16 cellular contexts compared by ENCODE assay signal in the genomic region with DNA sequence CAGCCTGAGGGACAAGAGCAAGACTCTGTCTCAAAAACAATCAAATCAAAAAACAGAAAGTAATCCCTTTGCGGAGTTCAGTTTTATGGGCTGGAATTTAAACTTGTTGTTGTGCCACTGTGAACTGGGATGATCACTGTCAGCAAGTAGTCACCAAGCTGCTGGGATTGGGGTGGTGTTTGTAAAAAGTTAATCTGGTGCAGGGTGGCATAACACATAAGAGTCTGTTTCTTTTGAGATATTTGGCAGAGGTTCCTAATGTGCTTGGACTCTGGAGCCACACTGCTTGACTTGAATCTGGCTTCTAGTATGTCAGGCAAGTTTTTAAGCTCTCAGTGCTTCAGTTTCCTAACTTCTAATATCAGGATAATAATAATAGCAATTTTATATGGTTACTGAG. TPM values are rescaled to one million over a fixed set of nuclear protein-coding genes. Genes with fewer than 3 reads are reported as not detected.
DNase-seq lines count a peak whose midpoint lies in the region; ATAC-seq and TF ChIP-seq lines count a peak whose summit lies in the region.
"Had no signal": no experiment of that assay in that cellular context is flagged by ENCODE, and none has a peak within 500 bp of the region (broad histone marks: within the 10 kb centered on the region; RNA-seq: fewer than 3 reads in every experiment).

No MANE protein-coding gene starts in this region.

- no peak overlapping the region for H2BK120ac ChIP-seq in neuronal stem cell (ENCODE audit: low read depth, low read length)

- TF ChIP-seq CTCF in HEK293 (tag by site-specific recombination; IDR thresholded peaks at IDR 0.05) (no peak), left lung (IDR thresholded peaks at IDR 0.05) (no peak), stomach (IDR thresholded peaks at IDR 0.05) (no peak)

- H3K14ac ChIP-seq in neuronal stem cell (ENCODE audit: low read length) = no peak overlapping the region

- H3K9ac ChIP-seq in neuronal stem cell (ENCODE audit: low read depth, low read length, poor library complexity) = no peak overlapping the region

- no peak overlapping the region for H3K27ac ChIP-seq in HEK293 (ENCODE audit: extremely low read depth, low read depth, low read length)
- H3K27ac ChIP-seq in left lung = no peak overlapping the region
- peak overlapping the region in 4 of 5 donors; percentile 20 to 99 (median 50) for H3K27ac ChIP-seq in stomach
- no peak overlapping the region for H3K27ac ChIP-seq in neuronal stem cell (replicated peaks; ENCODE audit: low read length)
- H3K27ac ChIP-seq: thyroid gland had no signal

- no peak overlapping the region for H3K4ac ChIP-seq in neuronal stem cell (ENCODE audit: low read length)

- H4K8ac ChIP-seq in neuronal stem cell (ENCODE audit: low read depth, low read length) = no peak overlapping the region

- H2BK12ac ChIP-seq in neuronal stem cell (ENCODE audit: low read length) = no peak overlapping the region

- TF ChIP-seq EP300 in stomach (IDR thresholded peaks at IDR 0.05) = no peak

- H3K36me3 ChIP-seq in HEK293 (ENCODE audit: control insufficient read depth in 2 of 2, insufficient read depth in 1 of 2, low read length in 2 of 2) (peaks cover 0 to 3% of the 10 kb centered on the region in 2 experiments; a peak in 1 of 3 replicates), left lung (peaks cover 0 to 5% of the 10 kb centered on the region in 2 donors), stomach (no peaks in the 10 kb centered on the region), neuronal stem cell (replicated peaks in 1 of 2; ENCODE audit: control insufficient read depth in 2 of 2, insufficient read depth in 2 of 2, low read length in 2 of 2) (peaks cover 1 to 38% of the 10 kb centered on the region in 2 donors)
- H3K36me3 ChIP-seq: thyroid gland had no signal

- no peak overlapping the region for H3K23ac ChIP-seq in neuronal stem cell (ENCODE audit: low read depth, low read length, poor library complexity)

- H2BK5ac ChIP-seq in neuronal stem cell (ENCODE audit: low read length) = no peak overlapping the region

- no peak overlapping the region for H2AK5ac ChIP-seq in neuronal stem cell (ENCODE audit: low read depth, low read length)

- no peak overlapping the region for H4K91ac ChIP-seq in neuronal stem cell (ENCODE audit: low read depth, low read length, poor library complexity)

- H3K4me1 ChIP-seq in HEK293 (ENCODE audit: control insufficient read depth, insufficient read depth, low read length) (peaks cover 14% of the 10 kb centered on the region), left lung (peaks cover 8 to 71% of the 10 kb centered on the region in 2 donors), stomach (peaks cover 22 to 83% (median 58%) of the 10 kb centered on the region in 4 donors), neuronal stem cell (ENCODE audit: control insufficient read depth in 2 of 2, insufficient read depth in 1 of 2, low read depth in 1 of 2, low read length in 2 of 2) (peaks cover 0 to 2% of the 10 kb centered on the region in 2 donors)

- H3K4me3 ChIP-seq in HEK293 (ENCODE audit: low read depth, low read length) (no peak overlapping the region), left lung (no peak overlapping the region), stomach (peak overlapping the region in 2 of 4 donors; percentile 9 to 12), neuronal stem cell (ENCODE audit: low read length in 2 of 2) (no peak overlapping the region)
- H3K4me3 ChIP-seq: mucosa of descending colon, thyroid gland had no signal

- H3K27me3 ChIP-seq in left lung (no peaks in the 10 kb centered on the region), stomach (no peaks in the 10 kb centered on the region), neuronal stem cell (ENCODE audit: control insufficient read depth in 3 of 3, insufficient read depth in 3 of 3, low read depth in 1 of 3, low read length in 3 of 3) (no peaks in the 10 kb centered on the region)
- H3K27me3 ChIP-seq: thyroid gland had no signal

- no peak overlapping the region for H2BK15ac ChIP-seq in neuronal stem cell (ENCODE audit: low read length)

- DNase-seq in ecto neural progenitor cell (ENCODE audit: low spot score) (peak; percentile 28), left lung (no peak), stomach (no peak), NCI-H1436 (lab: John Stamatoyannopoulos, UW) (no peak), neuronal stem cell (ENCODE audit: low spot score) (no peak), NCI-H526 treated with DMSO at 0.1 percent for 48 hours (lab: John Stamatoyannopoulos, UW) (no peak)
- DNase-seq: activated CD8-positive, alpha-beta memory T cell treated with anti-CD3 and anti-CD28 coated beads, Interleukin-2, amount 50 U/mL, for 48 hours; activated naive CD4-positive, alpha-beta T cell treated with anti-CD3 and anti-CD28 coated beads for 36 hours; effector memory CD8-positive, alpha-beta T cell; MM.1S; mucosa of descending colon; NCI-H2029 treated with DMSO at 0.1 percent for 48 hours; NCI-H69; thyroid gland had no signal

- H3K18ac ChIP-seq in neuronal stem cell (ENCODE audit: low read length) = no peak overlapping the region

- CTCF ChIA-PET in HEK293 (lab: Yijun Ruan, JAX) = interaction anchor here (0.6 kb wide), 1 partner anchor 65 kb away, joined by 3 read pairs; no protein-coding TSS in a partner anchor

- no peak overlapping the region for H2AFZ ChIP-seq in neuronal stem cell (ENCODE audit: low read length)

- H3K9me3 ChIP-seq in HEK293 (ENCODE audit: control insufficient read depth, insufficient read depth, low read depth, low read length) (no peaks in the 10 kb centered on the region), left lung (no peaks in the 10 kb centered on the region), stomach (no peaks in the 10 kb centered on the region), neuronal stem cell (replicated peaks in 1 of 2; ENCODE audit: control insufficient read depth in 2 of 2, insufficient read depth in 1 of 2, low read depth in 1 of 2, low read length in 2 of 2) (peaks cover 0 to 4% of the 10 kb centered on the region in 2 donors)
- H3K9me3 ChIP-seq: mucosa of descending colon, thyroid gland had no signal

- POLR2A ChIA-PET in HEK293 (lab: Yijun Ruan, JAX) = interaction anchor here (0.5 to 1.2 kb wide), 2 partner anchors 11 to 1220 kb away, joined by 3 to 4 read pairs; no protein-coding TSS in a partner anchor

- intact Hi-C loops in left lung (cut with DNase I) (loop anchor here in 1 of 2 donors (5.0 kb wide), 1 partner anchor 75 kb away; no protein-coding TSS in a partner anchor), stomach (cut with DNase I; ENCODE audit: low total_unique reads) (loop anchor here (10.0 kb wide), 1 partner anchor 73 kb away; no protein-coding TSS in a partner anchor)

- no peaks in the 10 kb centered on the region for H3K79me1 ChIP-seq in neuronal stem cell (ENCODE audit: low read depth, low read length)

- 63 to 93% (median 77%) methylated on average over 1 of the region's 1 CpG for whole genome bisulfite sequencing in stomach, 5 donors
- no CpG with 5 or more reads among the region's 1 CpG for WGBS in neuronal stem cell (ENCODE audit: extremely low coverage in 2 of 2, insufficient read length in 2 of 2, insufficient replicate concordance in 1 of 2), 2 donors

- no peak overlapping the region for H3K4me2 ChIP-seq in neuronal stem cell (ENCODE audit: insufficient read depth, low read length, poor library complexity, severe bottlenecking)

- ATAC-seq in left lung (peak; percentile 30), GM18861 (IDR thresholded peaks at IDR 0.05; ENCODE audit: unreplicated experiment) (no peak)
- ATAC-seq: effector memory CD8-positive, alpha-beta T cell; mucosa of descending colon had no signal

- TF ChIP-seq POLR2A in stomach (IDR thresholded peaks at IDR 0.05) = no peak

TF ChIP-seq in HEK293, 187 proteins besides CTCF, POLR2A, EP300 and RAD21:
- TF ChIP-seq ZNF292 (tag by site-specific recombination; IDR thresholded peaks at IDR 0.05; ENCODE audit: borderline replicate concordance, low read depth) = no peak
- TF ChIP-seq ZNF600 (tag by site-specific recombination; IDR thresholded peaks at IDR 0.05) = peak; percentile 63
- TF ChIP-seq ZBTB48 (tag by site-specific recombination; IDR thresholded peaks at IDR 0.05) = no peak
- TF ChIP-seq ZNF510 (tag by site-specific recombination; IDR thresholded peaks at IDR 0.05; ENCODE audit: insufficient replicate concordance) = no peak
- TF ChIP-seq ZNF169 (tag by site-specific recombination; IDR thresholded peaks at IDR 0.05) = no peak
- TF ChIP-seq ZNF623 (tag by site-specific recombination; IDR thresholded peaks at IDR 0.05) = no peak
- peak; percentile 92 for TF ChIP-seq ZNF10 (tag by site-specific recombination; IDR thresholded peaks at IDR 0.05)
- TF ChIP-seq, protein P1, sequence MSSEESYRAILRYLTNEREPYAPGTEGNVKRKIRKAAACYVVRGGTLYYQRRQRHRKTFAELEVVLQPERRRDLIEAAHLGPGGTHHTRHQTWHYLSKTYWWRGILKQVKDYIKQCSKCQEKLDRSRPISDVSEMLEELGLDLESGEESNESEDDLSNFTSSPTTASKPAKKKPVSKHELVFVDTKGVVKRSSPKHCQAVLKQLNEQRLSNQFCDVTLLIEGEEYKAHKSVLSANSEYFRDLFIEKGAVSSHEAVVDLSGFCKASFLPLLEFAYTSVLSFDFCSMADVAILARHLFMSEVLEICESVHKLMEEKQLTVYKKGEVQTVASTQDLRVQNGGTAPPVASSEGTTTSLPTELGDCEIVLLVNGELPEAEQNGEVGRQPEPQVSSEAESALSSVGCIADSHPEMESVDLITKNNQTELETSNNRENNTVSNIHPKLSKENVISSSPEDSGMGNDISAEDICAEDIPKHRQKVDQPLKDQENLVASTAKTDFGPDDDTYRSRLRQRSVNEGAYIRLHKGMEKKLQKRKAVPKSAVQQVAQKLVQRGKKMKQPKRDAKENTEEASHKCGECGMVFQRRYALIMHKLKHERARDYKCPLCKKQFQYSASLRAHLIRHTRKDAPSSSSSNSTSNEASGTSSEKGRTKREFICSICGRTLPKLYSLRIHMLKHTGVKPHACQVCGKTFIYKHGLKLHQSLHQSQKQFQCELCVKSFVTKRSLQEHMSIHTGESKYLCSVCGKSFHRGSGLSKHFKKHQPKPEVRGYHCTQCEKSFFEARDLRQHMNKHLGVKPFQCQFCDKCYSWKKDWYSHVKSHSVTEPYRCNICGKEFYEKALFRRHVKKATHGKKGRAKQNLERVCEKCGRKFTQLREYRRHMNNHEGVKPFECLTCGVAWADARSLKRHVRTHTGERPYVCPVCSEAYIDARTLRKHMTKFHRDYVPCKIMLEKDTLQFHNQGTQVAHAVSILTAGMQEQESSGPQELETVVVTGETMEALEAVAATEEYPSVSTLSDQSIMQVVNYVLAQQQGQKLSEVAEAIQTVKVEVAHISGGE (tag by site-specific recombination; conservative IDR thresholded peaks at IDR 0.05; ENCODE audit: low read depth) = no peak

RNA-seq across cellular contexts. Expression of a gene that starts 6.6 kb away (rescaled TPM):
- total RNA-seq in left lung (100 to 1,000 TPM; 158 to 197 TPM), stomach (100 to 1,000 TPM in 4 of 5 donors, 10 to 100 TPM in 1; 60.0 to 372 (median 258) TPM)
- 10 to 100 TPM; 53.5 to 62.4 (median 56.2) TPM for polyA plus RNA-seq in stomach
- 102 TPM for polyA plus RNA-seq in neuronal stem cell (2013, experiment 1 of 2)
- 104 TPM for polyA plus RNA-seq in neuronal stem cell (2013, experiment 2 of 2)

Comparison
In these comparisons a context has a peak if more than half of its experiments do, and no peak if none do; other contexts are left out.
1. H3K27ac ChIP-seq: peak in stomach (4 of 5); none in HEK293 (single experiment), left lung (0 of 2) and neuronal stem cell (single experiment).